Comparison of ENCODE assay signal across 15 cellular contexts in the genomic region with DNA sequence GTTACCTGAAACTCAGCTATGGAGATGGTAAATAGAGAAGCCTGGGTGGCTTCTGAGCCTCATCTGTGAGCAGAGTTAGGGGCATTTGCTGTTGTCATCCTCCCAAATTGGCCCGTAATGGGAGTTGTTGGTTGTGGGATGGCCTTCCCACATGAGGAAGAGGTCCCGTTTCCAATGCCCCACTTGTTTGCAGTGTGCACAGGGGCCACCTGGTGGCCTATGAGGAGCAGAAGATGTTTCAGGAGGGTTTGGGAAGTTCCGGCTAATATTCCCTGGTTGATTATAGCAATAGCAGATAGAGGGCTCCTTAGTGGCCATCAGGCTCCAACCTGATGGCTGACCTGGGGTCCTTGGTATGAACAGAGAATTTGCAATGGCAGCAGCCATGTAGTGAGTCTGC.
DNase-seq lines count a peak whose midpoint lies in the region; ATAC-seq, FAIRE-seq and TF ChIP-seq lines count a peak whose summit lies in the region.
"Had no signal": no experiment of that assay in that cellular context is flagged by ENCODE, and none has a peak within 500 bp of the region (broad histone marks: within the 10 kb centered on the region; RNA-seq: fewer than 3 reads in every experiment).

No MANE protein-coding gene starts in this region.

- FAIRE-seq in D721Med (lab: Jason Lieb, UNC): no peak
- FAIRE-seq: K562 had no signal

- in situ Hi-C loops in astrocyte of the spinal cord (cut with HindIII; ENCODE audit: low sequenced_read_pairs) (no loop called here), G401 (cut with HindIII; ENCODE audit: low sequenced_read_pairs) (no loop called here)

- ATAC-seq in activated T-cell treated with anti-CD3 and anti-CD28 coated beads, Interleukin-2, amount 50 U/mL, for 4 hours: no peak
- no peak for ATAC-seq in natural killer cell
- ATAC-seq: K562 had no signal

- H3K9me3 Mint-ChIP-seq in activated T-cell treated with anti-CD3 and anti-CD28 coated beads, Interleukin-2, amount 50 U/mL, for 4 hours: peaks cover 18% of the 10 kb centered on the region
- peaks cover 24 to 26% of the 10 kb centered on the region in 2 donors for H3K9me3 Mint-ChIP-seq in natural killer cell
- H3K9me3 Mint-ChIP-seq: dendritic cell treated with granulocyte-macrophage colony-stimulating factor and Interleukin-4, amounts not matched to agents 40 ng/mL and 50 ng/mL, for 4 days had no signal

- DNase-seq in D721Med (ENCODE audit: insufficient read length, low spot score) (no peak), HuH-7 (ENCODE audit: low spot score) (peak; percentile 1), astrocyte of the spinal cord (ENCODE audit: low read depth, low spot score) (no peak), midbrain (lab: John Stamatoyannopoulos, UW) (peak; percentile 0), G401 (ENCODE audit: low spot score) (no peak), natural killer cell (no peak)
- no peak for DNase-seq in activated T-cell treated with anti-CD3 and anti-CD28 coated beads, Interleukin-2, amount 50 U/mL, for 4 hours
- DNase-seq in activated CD4-positive, alpha-beta T cell treated with anti-CD3 and anti-CD28 coated beads for 48 hours: no peak
- DNase-seq: activated CD4-positive, CD25-positive, alpha-beta regulatory T cell treated with anti-CD3 and anti-CD28 coated beads, Interleukin-2, amount 50 U/mL, for 72 hours; activated gamma-delta T cell; DMS79; SHP77 treated with DMSO at 0.1 percent for 48 hours had no signal

- no peaks in the 10 kb centered on the region for H3K36me3 Mint-ChIP-seq in activated T-cell treated with anti-CD3 and anti-CD28 coated beads, Interleukin-2, amount 50 U/mL, for 4 hours (ENCODE audit: insufficient read depth)
- H3K36me3 Mint-ChIP-seq in natural killer cell: no peaks in the 10 kb centered on the region

- H3K27me3 Mint-ChIP-seq in activated T-cell treated with anti-CD3 and anti-CD28 coated beads, Interleukin-2, amount 50 U/mL, for 4 hours (ENCODE audit: low read depth): no peaks in the 10 kb centered on the region
- H3K27me3 Mint-ChIP-seq in natural killer cell (ENCODE audit: low read depth in 2 of 2): no peaks in the 10 kb centered on the region
- H3K27me3 Mint-ChIP-seq: dendritic cell treated with granulocyte-macrophage colony-stimulating factor and Interleukin-4, amounts not matched to agents 40 ng/mL and 50 ng/mL, for 4 days had no signal

- TF ChIP-seq CTCF in D721Med (IDR thresholded peaks at IDR 0.05; ENCODE audit: insufficient read depth, missing control alignments) (peak; percentile 13), astrocyte of the spinal cord (IDR thresholded peaks at IDR 0.05; ENCODE audit: low read depth, low read length) (peak; percentile 24), natural killer cell (IDR thresholded peaks at IDR 0.05) (no peak)

- no peak overlapping the region for H3K4me3 Mint-ChIP-seq in activated T-cell treated with anti-CD3 and anti-CD28 coated beads, Interleukin-2, amount 50 U/mL, for 4 hours
- H3K4me3 Mint-ChIP-seq in natural killer cell: no peak overlapping the region
- H3K4me3 Mint-ChIP-seq: dendritic cell treated with granulocyte-macrophage colony-stimulating factor and Interleukin-4, amounts not matched to agents 40 ng/mL and 50 ng/mL, for 4 days had no signal

- no peak overlapping the region for H3K4me3 ChIP-seq in astrocyte of the spinal cord (ENCODE audit: low read depth, low read length)
- H3K4me3 ChIP-seq: K562, vagina had no signal

- intact Hi-C loops in natural killer cell (cut with micrococcal nuclease): no loop called here

- H3K4me1 Mint-ChIP-seq in activated T-cell treated with anti-CD3 and anti-CD28 coated beads, Interleukin-2, amount 50 U/mL, for 4 hours (ENCODE audit: low read depth): no peaks in the 10 kb centered on the region
- no peaks in the 10 kb centered on the region for H3K4me1 Mint-ChIP-seq in natural killer cell

- H3K27ac Mint-ChIP-seq in natural killer cell: no peak overlapping the region
- H3K27ac Mint-ChIP-seq: dendritic cell treated with granulocyte-macrophage colony-stimulating factor and Interleukin-4, amounts not matched to agents 40 ng/mL and 50 ng/mL, for 4 days had no signal

Comparison
In these comparisons a context has a peak if more than half of its experiments do, and no peak if none do; other contexts are left out.
1. DNase-seq: peak in HuH-7 (single experiment) and midbrain (single experiment); none in D721Med (single experiment), astrocyte of the spinal cord (single experiment), activated T-cell treated with anti-CD3 and anti-CD28 coated beads, Interleukin-2, amount 50 U/mL, for 4 hours (single experiment), G401 (single experiment), natural killer cell (single experiment) and activated CD4-positive, alpha-beta T cell treated with anti-CD3 and anti-CD28 coated beads for 48 hours (single experiment).